ENCODE assay signal across 8 cellular contexts in genomic region chr13:21176195-21176981, GRCh38. TPM values are rescaled to one million over a fixed set of nuclear protein-coding genes. Genes with fewer than 3 reads are reported as not detected.
DNase-seq lines count a peak whose midpoint lies in the region; ATAC-seq and TF ChIP-seq lines count a peak whose summit lies in the region.

Gene MRPL57, plus strand, starts transcription at chr13:21176658. Its CDS starts 259 bp downstream, at chr13:21176917.
Gene SKA3, minus strand, starts transcription at chr13:21176552. Its CDS starts 75 bp downstream, at chr13:21176477.

- TF ChIP-seq POLR2A in GM15510 (IDR thresholded peaks at IDR 0.05; ENCODE audit: borderline replicate concordance, extremely low read depth, insufficient read length), result peak; percentile 98

- DNase-seq in NCI-H1694 treated with DMSO at 0.1 percent for 48 hours (lab: John Stamatoyannopoulos, UW) (peak; percentile 67), T-helper 2 cell (peak; percentile 87 to 97 (median 89)), anterior cingulate cortex (lab: John Stamatoyannopoulos, UW) (peak; percentile 27 to 94 (median 83)), right cardiac atrium (peak; percentile 93 to 97 (median 97)), putamen (ENCODE audit: low spot score) (peak; percentile 90), aorta (peak; percentile 95 to 97)

- H3K4me3 ChIP-seq in right cardiac atrium (ENCODE audit: low read length) (peak within 1 kb of the TSS; percentile 67), aorta (ENCODE audit: low read length in 2 of 2) (peak within 1 kb of the TSS; percentile 40 to 92)

- H3K27ac ChIP-seq in right cardiac atrium (ENCODE audit: low read length) (peak within 1 kb of the TSS; percentile 95), aorta (ENCODE audit: low read depth in 1 of 2, low read length in 2 of 2) (peak within 1 kb of the TSS; percentile 34 to 96)

- no peaks in the 10 kb centered on the region for H3K9me3 ChIP-seq in right cardiac atrium (ENCODE audit: control insufficient read depth, low read length)
- H3K9me3 ChIP-seq in aorta (ENCODE audit: control insufficient read depth, low read length), result no peaks in the 10 kb centered on the region

- under 1% methylated on average over 95 of the region's 95 CpGs for WGBS in right cardiac atrium
- 0 to 1% methylated on average over 87 to 95 of the region's 95 CpGs for WGBS in aorta, 2 donors

- no peaks in the 10 kb centered on the region for H3K27me3 ChIP-seq in right cardiac atrium (ENCODE audit: control insufficient read depth, insufficient read depth)
- H3K27me3 ChIP-seq in aorta (ENCODE audit: control insufficient read depth in 1 of 2, insufficient read depth in 2 of 2, low read length in 1 of 2), result no peaks in the 10 kb centered on the region

- intact Hi-C loops in right cardiac atrium (cut with DNase I) (loop anchor here in 1 of 4 donors (10.0 kb wide), 1 partner anchor 232 kb away; no protein-coding TSS in a partner anchor), aorta (cut with DNase I) (loop anchor here (5.0 to 10.0 kb wide), 2 partner anchors 118 to 234 kb away; no protein-coding TSS in a partner anchor)

- H3K36me3 ChIP-seq in aorta (ENCODE audit: control insufficient read depth in 1 of 2, insufficient read depth in 2 of 2, low read length in 1 of 2), result no peaks in the 10 kb centered on the region

- peak; percentile 90 for ATAC-seq in HG02885 (IDR thresholded peaks at IDR 0.05; ENCODE audit: poor library complexity, unreplicated experiment)
- peak; percentile 99 for ATAC-seq in right cardiac atrium
- ATAC-seq in aorta (ENCODE audit: low FRiP score), result peak; percentile 98

- peaks cover 2% of the 10 kb centered on the region for H3K4me1 ChIP-seq in right cardiac atrium (ENCODE audit: control insufficient read depth, insufficient read depth, low read length)
- H3K4me1 ChIP-seq in aorta (ENCODE audit: control insufficient read depth in 1 of 2, insufficient read depth in 2 of 2, low read length in 2 of 2), result no peaks in the 10 kb centered on the region

RNA-seq across cellular contexts. Expression of gene MRPL57, which starts in this region (rescaled TPM):
- 10 to 100 TPM; 19.3 to 25.5 (median 23.5) TPM for total RNA-seq in right cardiac atrium
- polyA plus RNA-seq in right cardiac atrium, result 38.8 TPM
- 10 to 100 TPM in 1 of 2 donors, 1 to 10 TPM in 1; 8.4 to 10.3 TPM for total RNA-seq in aorta
- 10 to 100 TPM; 16.8 TPM for polyA plus RNA-seq in aorta

RNA-seq across cellular contexts. Expression of gene SKA3, which starts in this region (rescaled TPM):
- total RNA-seq in right cardiac atrium (under 1 TPM in 3 of 4 donors, not detected in 1; 0.23 to 0.91 (median 0.68) TPM), aorta (1 to 10 TPM in 1 of 2 donors, under 1 TPM in 1; 0.91 to 2.3 TPM)
- polyA plus RNA-seq in right cardiac atrium (0.07 TPM), aorta (under 1 TPM in 1 of 2 donors, not detected in 1; 0.51 TPM)

Comparison
In these comparisons a context has a peak if more than half of its experiments do, and no peak if none do; other contexts are left out.
1. Peak in every context shown above with its lines: DNase-seq, ATAC-seq, H3K4me3 ChIP-seq and H3K27ac ChIP-seq.